26 cellular contexts compared by ENCODE assay signal in the genomic region with DNA sequence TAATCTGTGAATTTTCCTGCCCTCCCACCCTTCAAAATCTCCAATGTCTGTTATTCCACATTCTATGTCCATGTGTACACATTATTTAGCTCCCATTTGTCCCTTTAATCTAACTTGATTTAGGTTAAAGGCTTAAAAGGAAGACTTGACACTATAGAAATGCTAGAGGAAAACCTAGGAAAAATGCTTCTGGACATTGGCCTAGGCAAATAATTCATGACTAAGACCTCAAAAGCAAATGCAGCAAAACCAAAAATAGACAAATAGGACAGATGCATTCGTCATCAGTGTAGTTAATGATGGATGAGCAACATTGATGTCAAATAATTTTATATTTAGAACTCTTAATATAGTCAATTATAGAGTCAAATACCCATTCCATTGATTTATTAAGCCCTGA.
"Had no signal": no experiment of that assay in that cellular context is flagged by ENCODE, and none has a peak within 500 bp of the region (broad histone marks: within the 10 kb centered on the region; RNA-seq: fewer than 3 reads in every experiment).

No MANE protein-coding gene starts in this region.

- H3K79me2 ChIP-seq: parathyroid adenoma had no signal

- H3K4me1 Mint-ChIP-seq: natural killer cell; stimulated activated effector memory CD8-positive, alpha-beta T cell treated with anti-CD3 and anti-CD28 coated beads, Interleukin-12 subunit alpha, Interleukin-12 subunit beta, amount 100 ng/mL, for 72 hours had no signal

- H3K27ac ChIP-seq: colonic mucosa, epithelial cell of prostate, gastrocnemius medialis, lower lobe of right lung, parathyroid adenoma, right atrium auricular region, stomach, testis, tibial artery had no signal

- H3K4me3 Mint-ChIP-seq: dendritic cell treated with granulocyte-macrophage colony-stimulating factor and Interleukin-4, amounts not matched to agents 40 ng/mL and 50 ng/mL, for 4 days; endodermal cell; natural killer cell; neural crest cell; stimulated activated effector memory CD8-positive, alpha-beta T cell treated with anti-CD3 and anti-CD28 coated beads, Interleukin-12 subunit alpha, Interleukin-12 subunit beta, amount 100 ng/mL, for 72 hours; type B pancreatic cell had no signal

- H2AFZ ChIP-seq: parathyroid adenoma had no signal

- ATAC-seq: esophagus mucosa; gastrocnemius medialis; left ventricle myocardium superior; lower lobe of right lung; natural killer cell; sciatic nerve; stimulated activated effector memory CD8-positive, alpha-beta T cell treated with anti-CD3 and anti-CD28 coated beads, Interleukin-12 subunit alpha, Interleukin-12 subunit beta, amount 100 ng/mL, for 72 hours had no signal

- H3K36me3 Mint-ChIP-seq: natural killer cell; stimulated activated effector memory CD8-positive, alpha-beta T cell treated with anti-CD3 and anti-CD28 coated beads, Interleukin-12 subunit alpha, Interleukin-12 subunit beta, amount 100 ng/mL, for 72 hours had no signal

- H3K9me3 ChIP-seq: colonic mucosa, gastrocnemius medialis, lower lobe of right lung, right atrium auricular region, stomach, testis, tibial artery had no signal

- H3K9ac ChIP-seq: parathyroid adenoma had no signal

- H3K27me3 ChIP-seq: colonic mucosa, gastrocnemius medialis, right atrium auricular region, stomach, testis, tibial artery had no signal

- H3K4me1 ChIP-seq: colonic mucosa, gastrocnemius medialis, lower lobe of right lung, parathyroid adenoma, right atrium auricular region, stomach, testis, tibial artery had no signal

- H3K36me3 ChIP-seq: colonic mucosa, gastrocnemius medialis, lower lobe of right lung, right atrium auricular region, tibial artery had no signal

- H3K4me3 ChIP-seq: colonic mucosa, gastrocnemius medialis, lower lobe of right lung, right atrium auricular region, stomach, testis, tibial artery had no signal

- H3K27ac Mint-ChIP-seq: dendritic cell treated with granulocyte-macrophage colony-stimulating factor and Interleukin-4, amounts not matched to agents 40 ng/mL and 50 ng/mL, for 4 days; endodermal cell; natural killer cell; progenitor cell of endocrine pancreas; stimulated activated effector memory CD8-positive, alpha-beta T cell treated with anti-CD3 and anti-CD28 coated beads, Interleukin-12 subunit alpha, Interleukin-12 subunit beta, amount 100 ng/mL, for 72 hours; type B pancreatic cell had no signal

- H3K27me3 Mint-ChIP-seq: dendritic cell treated with granulocyte-macrophage colony-stimulating factor and Interleukin-4, amounts not matched to agents 40 ng/mL and 50 ng/mL, for 4 days; progenitor cell of endocrine pancreas; type B pancreatic cell had no signal

- H3K9me3 Mint-ChIP-seq: dendritic cell treated with granulocyte-macrophage colony-stimulating factor and Interleukin-4, amounts not matched to agents 40 ng/mL and 50 ng/mL, for 4 days; endodermal cell; neural crest cell; stimulated activated effector memory CD8-positive, alpha-beta T cell treated with anti-CD3 and anti-CD28 coated beads, Interleukin-12 subunit alpha, Interleukin-12 subunit beta, amount 100 ng/mL, for 72 hours; type B pancreatic cell had no signal

- DNase-seq: colonic mucosa; effector CD8-positive, alpha-beta T cell; endodermal cell; foreskin fibroblast; gastrocnemius medialis; head of caudate nucleus; left ventricle myocardium superior; lower lobe of right lung; natural killer cell; stimulated activated CD4-positive, alpha-beta T cell treated with anti-CD3 and anti-CD28 coated beads, Interleukin-2, amount 100 ng/mL, for 24 hours; stimulated activated CD4-positive, alpha-beta T cell treated with anti-CD3 and anti-CD28 coated beads, Interleukin-4, amount 100 ng/mL, for 24 hours; stimulated activated naive CD4-positive, alpha-beta T cell treated with Interleukin-2 at 50 U/mL for 16 hours; stomach; substantia nigra; testis; tibial artery had no signal
